In genomic region chr6:156273065-156273711, GRCh38 we compare ENCODE assay signal across 26 cellular contexts.
"Had no signal": no experiment of that assay in that cellular context is flagged by ENCODE, and none has a peak within 500 bp of the region (broad histone marks: within the 10 kb centered on the region; RNA-seq: fewer than 3 reads in every experiment).

No MANE protein-coding gene starts in this region.

- H3K27ac Mint-ChIP-seq: nephron; neural progenitor cell; progenitor cell of endocrine pancreas; stimulated activated memory B cell treated with anti-CD40 and anti-IgM and Interleukin-4, amounts not matched to agents 10 μg/mL and 1 μg/mL and 100 μg/mL, for 72 hours; stimulated activated naive CD8-positive, alpha-beta T cell treated with anti-CD3 and anti-CD28 coated beads, Interleukin-15, amount 100 ng/mL, for 72 hours had no signal

- H3K36me3 ChIP-seq: left lung, lower lobe of right lung, neural progenitor cell, neutrophil, ovary, right atrium auricular region, right lobe of liver, transverse colon, upper lobe of left lung, vagina had no signal

- H3K27me3 Mint-ChIP-seq: progenitor cell of endocrine pancreas had no signal

- H3K4me1 ChIP-seq: left lung, lower lobe of right lung, neural progenitor cell, right atrium auricular region, right lobe of liver, transverse colon, upper lobe of left lung, vagina had no signal

- H2AFZ ChIP-seq: neural progenitor cell had no signal

- H3K36me3 Mint-ChIP-seq: neural progenitor cell had no signal

- H3K4me3 ChIP-seq: left lung, lower lobe of right lung, neural progenitor cell, ovary, right atrium auricular region, right lobe of liver, smooth muscle cell, transverse colon, upper lobe of left lung, vagina had no signal

- ATAC-seq: left colon; left lung; lower lobe of right lung; naive thymus-derived CD8-positive, alpha-beta T cell; stimulated activated memory B cell treated with anti-CD40 and anti-IgM and Interleukin-4, amounts not matched to agents 10 μg/mL and 1 μg/mL and 100 μg/mL, for 72 hours; stimulated activated naive CD8-positive, alpha-beta T cell treated with anti-CD3 and anti-CD28 coated beads, Interleukin-15, amount 100 ng/mL, for 72 hours had no signal

- H3K27me3 ChIP-seq: left lung, neural progenitor cell, neutrophil, ovary, right atrium auricular region, right lobe of liver, transverse colon, upper lobe of left lung, vagina had no signal

- H3K4me3 Mint-ChIP-seq: naive thymus-derived CD8-positive, alpha-beta T cell; nephron; neural progenitor cell; stimulated activated memory B cell treated with anti-CD40 and anti-IgM and Interleukin-4, amounts not matched to agents 10 μg/mL and 1 μg/mL and 100 μg/mL, for 72 hours; stimulated activated naive CD8-positive, alpha-beta T cell treated with anti-CD3 and anti-CD28 coated beads, Interleukin-15, amount 100 ng/mL, for 72 hours had no signal

- DNase-seq: islet precursor cell; left colon; left lung; lower lobe of right lung; mammary epithelial cell; mesenchymal stem cell; naive thymus-derived CD8-positive, alpha-beta T cell; ovary; right lobe of liver; stimulated activated CD4-positive, alpha-beta T cell treated with anti-CD3 and anti-CD28 coated beads, Interleukin-1b, Interleukin-23, amount 100 ng/mL, for 48 hours; stimulated activated CD4-positive, alpha-beta T cell treated with anti-CD3 and anti-CD28 coated beads, Interleukin-2, amount 100 ng/mL, for 48 hours; stimulated activated CD4-positive, alpha-beta T cell treated with anti-CD3 and anti-CD28 coated beads, Interleukin-4, amount 100 ng/mL, for 4 hours; stimulated activated CD8-positive, alpha-beta memory T cell treated with anti-CD3 and anti-CD28 coated beads, Interleukin-4, amount 100 ng/mL, for 48 hours; stimulated activated naive CD4-positive, alpha-beta T cell treated with Interleukin-2 at 50 U/mL for 16 hours; stimulated activated naive CD8-positive, alpha-beta T cell treated with anti-CD3 and anti-CD28 coated beads, Interleukin-15, amount 100 ng/mL, for 72 hours; substantia nigra; transverse colon; upper lobe of left lung had no signal

- H3K9me3 ChIP-seq: left lung, lower lobe of right lung, neutrophil, ovary, right atrium auricular region, right lobe of liver, transverse colon, upper lobe of left lung, vagina had no signal

- H3K4me2 ChIP-seq: neural progenitor cell, smooth muscle cell had no signal

- H3K9ac ChIP-seq: neural progenitor cell had no signal

- H3K27ac ChIP-seq: left lung, lower lobe of right lung, neural progenitor cell, neutrophil, ovary, right atrium auricular region, right lobe of liver, transverse colon, upper lobe of left lung, vagina had no signal
